20 cellular contexts compared by ENCODE assay signal in the genomic region with DNA sequence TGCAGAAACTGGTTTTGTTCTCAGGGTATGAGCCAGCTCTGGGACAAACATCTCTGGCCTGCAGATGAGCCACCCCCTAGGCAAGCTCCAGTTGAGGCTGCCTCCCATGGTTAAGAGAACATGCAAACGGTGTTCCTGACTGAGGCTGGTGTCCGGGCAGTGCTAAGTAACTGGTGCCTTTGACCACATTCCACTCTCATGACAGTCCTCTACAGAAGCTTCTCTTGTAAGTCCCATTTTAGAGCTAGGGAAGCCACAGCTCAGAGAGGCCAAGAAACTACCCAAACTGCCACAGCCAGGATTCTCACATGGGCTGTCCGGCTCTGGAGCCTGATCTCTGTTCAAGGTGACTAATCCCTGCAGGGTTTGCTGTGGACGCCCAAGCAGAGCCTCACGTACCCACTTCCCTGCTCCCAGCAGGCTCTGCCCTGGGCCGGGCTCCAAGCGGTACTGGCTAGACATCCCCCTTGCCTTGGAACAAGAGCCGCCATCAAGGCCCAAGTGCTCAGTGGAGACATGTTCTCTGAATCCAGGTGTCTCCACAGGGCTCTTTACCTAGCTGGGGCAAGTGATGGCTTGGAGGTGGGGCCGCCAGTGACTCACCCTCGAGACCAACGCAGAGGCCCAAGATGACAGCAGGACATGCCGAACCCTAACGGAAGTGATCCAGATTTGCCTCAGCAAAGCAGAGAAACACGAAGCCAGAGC. TPM values are rescaled to one million over a fixed set of nuclear protein-coding genes. Genes with fewer than 3 reads are reported as not detected.
DNase-seq lines count a peak whose midpoint lies in the region; ATAC-seq and TF ChIP-seq lines count a peak whose summit lies in the region.
"Had no signal": no experiment of that assay in that cellular context is flagged by ENCODE, and none has a peak within 500 bp of the region (broad histone marks: within the 10 kb centered on the region; RNA-seq: fewer than 3 reads in every experiment).

No MANE protein-coding gene starts in this region.

- no peaks in the 10 kb centered on the region for H3K9me3 ChIP-seq in breast epithelium
- H3K9me3 ChIP-seq: Caco-2, gastrocnemius medialis, neutrophil had no signal

- peak; percentile 58 for DNase-seq in HPDE6-E6E7 (ENCODE audit: extremely low spot score)
- DNase-seq in breast epithelium (ENCODE audit: low spot score in 2 of 2) = no peak
- peak; percentile 74 for DNase-seq in kidney tubule cell (ENCODE audit: low spot score)
- DNase-seq in stimulated activated effector memory CD8-positive, alpha-beta T cell treated with anti-CD3 and anti-CD28 coated beads, Interleukin-12 subunit alpha, Interleukin-12 subunit beta, amount 100 ng/mL, for 72 hours (ENCODE audit: low spot score in 2 of 2) = no peak
- no peak for DNase-seq in left lobe of liver (ENCODE audit: low spot score)
- DNase-seq in activated CD4-positive, alpha-beta T cell treated with anti-CD3 and anti-CD28 coated beads for 1 hour = no peak
- DNase-seq: activated CD4-positive, alpha-beta memory T cell treated with anti-CD3 and anti-CD28 coated beads, Interleukin-2, amount 10 ng/mL, durations not matched to agents 7 days and 5 days; activated naive CD4-positive, alpha-beta T cell treated with anti-CD3 and anti-CD28 coated beads, Interleukin-2, amount 50 U/mL, for 16 hours; activated T-cell treated with anti-CD3 and anti-CD28 coated beads, Interleukin-2, amount 50 U/mL, for 1 hour; Caco-2; cortex of kidney; gastrocnemius medialis; MM.1S; NCI-H2171 treated with DMSO at 0.1 percent for 48 hours; NCI-H69 had no signal

- TF ChIP-seq POLR2A in breast epithelium (IDR thresholded peaks at IDR 0.05) = no peak

- H3K27me3 ChIP-seq in breast epithelium = no peaks in the 10 kb centered on the region
- H3K27me3 ChIP-seq: gastrocnemius medialis had no signal

- H3K4me3 Mint-ChIP-seq in stimulated activated effector memory CD8-positive, alpha-beta T cell treated with anti-CD3 and anti-CD28 coated beads, Interleukin-12 subunit alpha, Interleukin-12 subunit beta, amount 100 ng/mL, for 72 hours = no peak overlapping the region
- H3K4me3 Mint-ChIP-seq: activated CD4-positive, alpha-beta memory T cell treated with anti-CD3 and anti-CD28 coated beads, Interleukin-2, amount 10 ng/mL, durations not matched to agents 7 days and 5 days; IgD-negative memory B cell; stimulated activated memory B cell treated with anti-CD40 and anti-IgM and Interleukin-4, amounts not matched to agents 10 μg/mL and 1 μg/mL and 100 μg/mL, for 72 hours; T-helper 1 cell treated with Interleukin-12 subunit alpha and Interleukin-12 subunit beta and Interleukin-4 antibody, amounts not matched to agents 30 μg/mL and 1 μg/mL, for 36 hours had no signal

- intact Hi-C loops in breast epithelium (cut with DNase I; ENCODE audit: low total_unique reads) = no loop called here

- peak overlapping the region; percentile 84 to 98 for H3K27ac ChIP-seq in breast epithelium
- H3K27ac ChIP-seq: neutrophil had no signal

- no peak for ATAC-seq in stimulated activated effector memory CD8-positive, alpha-beta T cell treated with anti-CD3 and anti-CD28 coated beads, Interleukin-12 subunit alpha, Interleukin-12 subunit beta, amount 100 ng/mL, for 72 hours
- ATAC-seq in left lobe of liver (no peak), HG03097 (IDR thresholded peaks at IDR 0.05; ENCODE audit: low FRiP score, unreplicated experiment) (no peak)
- ATAC-seq: gastrocnemius medialis; stimulated activated memory B cell treated with anti-CD40 and anti-IgM and Interleukin-4, amounts not matched to agents 10 μg/mL and 1 μg/mL and 100 μg/mL, for 72 hours had no signal

- H3K4me3 ChIP-seq in breast epithelium = no peak overlapping the region
- H3K4me3 ChIP-seq: gastrocnemius medialis had no signal

- H3K27ac Mint-ChIP-seq in stimulated activated effector memory CD8-positive, alpha-beta T cell treated with anti-CD3 and anti-CD28 coated beads, Interleukin-12 subunit alpha, Interleukin-12 subunit beta, amount 100 ng/mL, for 72 hours = peak overlapping the region; percentile 20
- H3K27ac Mint-ChIP-seq: activated CD4-positive, alpha-beta memory T cell treated with anti-CD3 and anti-CD28 coated beads, Interleukin-2, amount 10 ng/mL, durations not matched to agents 7 days and 5 days; IgD-negative memory B cell; stimulated activated memory B cell treated with anti-CD40 and anti-IgM and Interleukin-4, amounts not matched to agents 10 μg/mL and 1 μg/mL and 100 μg/mL, for 72 hours; T-helper 1 cell treated with Interleukin-12 subunit alpha and Interleukin-12 subunit beta and Interleukin-4 antibody, amounts not matched to agents 30 μg/mL and 1 μg/mL, for 36 hours had no signal

- H3K9me3 Mint-ChIP-seq in stimulated activated effector memory CD8-positive, alpha-beta T cell treated with anti-CD3 and anti-CD28 coated beads, Interleukin-12 subunit alpha, Interleukin-12 subunit beta, amount 100 ng/mL, for 72 hours = no peaks in the 10 kb centered on the region
- H3K9me3 Mint-ChIP-seq: activated CD4-positive, alpha-beta memory T cell treated with anti-CD3 and anti-CD28 coated beads, Interleukin-2, amount 10 ng/mL, durations not matched to agents 7 days and 5 days; IgD-negative memory B cell; stimulated activated memory B cell treated with anti-CD40 and anti-IgM and Interleukin-4, amounts not matched to agents 10 μg/mL and 1 μg/mL and 100 μg/mL, for 72 hours; T-helper 1 cell treated with Interleukin-12 subunit alpha and Interleukin-12 subunit beta and Interleukin-4 antibody, amounts not matched to agents 30 μg/mL and 1 μg/mL, for 36 hours had no signal

- no peak for TF ChIP-seq CTCF in breast epithelium (IDR thresholded peaks at IDR 0.05)

- peaks cover 15% of the 10 kb centered on the region for H3K4me1 Mint-ChIP-seq in stimulated activated effector memory CD8-positive, alpha-beta T cell treated with anti-CD3 and anti-CD28 coated beads, Interleukin-12 subunit alpha, Interleukin-12 subunit beta, amount 100 ng/mL, for 72 hours
- H3K4me1 Mint-ChIP-seq: activated CD4-positive, alpha-beta memory T cell treated with anti-CD3 and anti-CD28 coated beads, Interleukin-2, amount 10 ng/mL, durations not matched to agents 7 days and 5 days; IgD-negative memory B cell; stimulated activated memory B cell treated with anti-CD40 and anti-IgM and Interleukin-4, amounts not matched to agents 10 μg/mL and 1 μg/mL and 100 μg/mL, for 72 hours had no signal

- H3K36me3 ChIP-seq in breast epithelium = no peaks in the 10 kb centered on the region
- H3K36me3 ChIP-seq: neutrophil had no signal

- H3K36me3 Mint-ChIP-seq in stimulated activated effector memory CD8-positive, alpha-beta T cell treated with anti-CD3 and anti-CD28 coated beads, Interleukin-12 subunit alpha, Interleukin-12 subunit beta, amount 100 ng/mL, for 72 hours = no peaks in the 10 kb centered on the region

- H3K4me1 ChIP-seq in breast epithelium = peaks cover 11 to 16% of the 10 kb centered on the region in 2 donors
- H3K4me1 ChIP-seq: Caco-2 had no signal

RNA-seq across cellular contexts. Expression of gene KLHL25, which starts 24.6 kb away (rescaled TPM):
- total RNA-seq in breast epithelium (10 to 100 TPM; 10.9 to 21.0 (median 15.1) TPM), left lobe of liver (6.7 TPM)

Comparison
In these comparisons a context has a peak if more than half of its experiments do, and no peak if none do; other contexts are left out.
1. DNase-seq: peak in HPDE6-E6E7 (single experiment) and kidney tubule cell (single experiment); none in breast epithelium (0 of 2), stimulated activated effector memory CD8-positive, alpha-beta T cell treated with anti-CD3 and anti-CD28 coated beads, Interleukin-12 subunit alpha, Interleukin-12 subunit beta, amount 100 ng/mL, for 72 hours (0 of 2), left lobe of liver (single experiment) and activated CD4-positive, alpha-beta T cell treated with anti-CD3 and anti-CD28 coated beads for 1 hour (single experiment).